In genomic region chr3:42302924-42303634, GRCh38 we compare ENCODE assay signal across 15 cellular contexts. TPM values are rescaled to one million over a fixed set of nuclear protein-coding genes. Genes with fewer than 3 reads are reported as not detected.
DNase-seq lines count a peak whose midpoint lies in the region; ATAC-seq, FAIRE-seq and TF ChIP-seq lines count a peak whose summit lies in the region.
"Had no signal": no experiment of that assay in that cellular context is flagged by ENCODE, and none has a peak within 500 bp of the region (broad histone marks: within the 10 kb centered on the region; RNA-seq: fewer than 3 reads in every experiment).

No MANE protein-coding gene starts in this region.

- H2AFZ ChIP-seq in GM12878 (ENCODE audit: control insufficient read depth, low read depth, low read length), result peak overlapping the region; percentile 68
- H2AFZ ChIP-seq: GM23338 had no signal

- ATAC-seq in GM21529 (IDR thresholded peaks at IDR 0.05; ENCODE audit: unreplicated experiment) (peak; percentile 72), HG03378 (IDR thresholded peaks at IDR 0.05; ENCODE audit: unreplicated experiment) (peak; percentile 51), GM12878 (peak; percentile 80), right lobe of liver (no peak)
- ATAC-seq: GM23338, psoas muscle had no signal

- H3K27ac ChIP-seq in GM12878 (ENCODE audit: control insufficient read depth, insufficient read depth), result peak overlapping the region; percentile 47; the same call in 1 of the 2 replicates
- no peak overlapping the region for H3K27ac ChIP-seq in right lobe of liver
- H3K27ac ChIP-seq in brain microvascular endothelial cell, result no peak overlapping the region
- H3K27ac ChIP-seq: psoas muscle had no signal

- FAIRE-seq in GM18507 (lab: Jason Lieb, UNC), result peak; percentile 60
- no peak for FAIRE-seq in GM12878 (lab: Jason Lieb, UNC)

- CTCF ChIA-PET in GM12878 (lab: Yijun Ruan, JAX), result interaction anchor here (2.3 kb wide), 1 partner anchor 55 kb away, joined by 5 read pairs; no protein-coding TSS in a partner anchor

- SMC1A ChIA-PET in GM12878 (lab: Charles Lee; ENCODE audit: uncharacterized antibody, unreplicated experiment), result interaction anchor here (0.5 to 1.8 kb wide), 3 partner anchors 24 to 1795 kb away, joined by 3 to 6 read pairs (median 4); no protein-coding TSS in a partner anchor

- H4K20me1 ChIP-seq in GM12878 (ENCODE audit: control insufficient read depth, insufficient read depth), result no peaks in the 10 kb centered on the region

- BruUV-seq in GM12878 (replicated peaks; lab: Mats Ljungman, UMichigan), result no TSS peak

- H3K9me3 ChIP-seq in GM12878 (replicated peaks; ENCODE audit: control insufficient read depth, insufficient read depth, low read length) (no peaks in the 10 kb centered on the region), right lobe of liver (no peaks in the 10 kb centered on the region)
- H3K9me3 ChIP-seq: psoas muscle had no signal

- TF ChIP-seq POLR2A in GM12878 (IDR thresholded peaks at IDR 0.05; ENCODE audit: low read depth, low read length) (no peak), right lobe of liver (IDR thresholded peaks at IDR 0.05) (no peak)

- H3K27me3 ChIP-seq in GM12878 (replicated peaks in 1 of 2; ENCODE audit: control insufficient read depth in 2 of 2, insufficient read depth in 2 of 2, low read length in 1 of 2), result no peaks in the 10 kb centered on the region
- no peaks in the 10 kb centered on the region for H3K27me3 ChIP-seq in right lobe of liver
- no peaks in the 10 kb centered on the region for H3K27me3 ChIP-seq in brain microvascular endothelial cell (replicated peaks)

- WGBS in GM12878 (ENCODE audit: insufficient coverage, insufficient replicate concordance, low lambda C conversion rate, missing lambda C conversion rate), result 7% methylated on average over 3 of the region's 3 CpGs
- WGBS in right lobe of liver (ENCODE audit: insufficient coverage, low coverage, low lambda C conversion rate, missing lambda C conversion rate), result 21% methylated on average over 3 of the region's 3 CpGs

- no peak for TF ChIP-seq CTCF in GM12878 (IDR thresholded peaks at IDR 0.05 in 2 of 3, conservative IDR thresholded peaks at IDR 0.05 in 1 of 3; ENCODE audit: control insufficient read depth in 2 of 3, extremely low read depth in 1 of 3, insufficient read depth in 1 of 3, low read depth in 3 of 3, low read length in 3 of 3)
- no peak for TF ChIP-seq CTCF in right lobe of liver (IDR thresholded peaks at IDR 0.05)
- no peak for TF ChIP-seq CTCF in brain microvascular endothelial cell (IDR thresholded peaks at IDR 0.05; ENCODE audit: low read depth, low read length, missing control alignments)

- no peak overlapping the region for H3K9ac ChIP-seq in GM12878 (ENCODE audit: control insufficient read depth, insufficient read depth, low read length)

- peaks cover 8% of the 10 kb centered on the region; the same call in 1 of the 2 replicates for H3K4me1 ChIP-seq in GM12878 (ENCODE audit: control insufficient read depth, insufficient read depth, low read length)
- no peaks in the 10 kb centered on the region for H3K4me1 ChIP-seq in right lobe of liver
- H3K4me1 ChIP-seq: psoas muscle had no signal

- 0 out of 2 replicates have a peak overlapping the region, but pooled peaks have one; percentile 28 for H3K4me2 ChIP-seq in GM12878 (ENCODE audit: control insufficient read depth, insufficient read depth)
- H3K4me2 ChIP-seq: GM23338 had no signal

- H3K36me3 ChIP-seq in GM12878 (ENCODE audit: control insufficient read depth in 2 of 2, insufficient read depth in 2 of 2, low read length in 1 of 2), result no peaks in the 10 kb centered on the region
- no peaks in the 10 kb centered on the region for H3K36me3 ChIP-seq in right lobe of liver
- no peaks in the 10 kb centered on the region for H3K36me3 ChIP-seq in brain microvascular endothelial cell (replicated peaks)

- POLR2A ChIA-PET in GM12878 (lab: Charles Lee), result no interaction called here

- no peak overlapping the region for H3K4me3 ChIP-seq in GM12878
- no peak overlapping the region for H3K4me3 ChIP-seq in right lobe of liver
- H3K4me3 ChIP-seq in brain microvascular endothelial cell (ENCODE audit: low read depth, low read length), result no peak overlapping the region
- H3K4me3 ChIP-seq: GM23338, psoas muscle had no signal

- intact Hi-C loops in GM12878 (cut with micrococcal nuclease; ENCODE audit: unreplicated experiment) (no loop called here), right lobe of liver (cut with DNase I) (no loop called here)

- no peaks in the 10 kb centered on the region for H3K79me2 ChIP-seq in GM12878 (ENCODE audit: control insufficient read depth, insufficient read depth, low read length)

- RAD21 ChIA-PET in GM12878 (lab: Charles Lee; ENCODE audit: unreplicated experiment), result no interaction called here

- TF ChIP-seq RAD21 in GM12878 (IDR thresholded peaks at IDR 0.05; ENCODE audit: insufficient read depth, low read depth, low read length), result no peak

- TF ChIP-seq EP300 in GM12878 (IDR thresholded peaks at IDR 0.05; ENCODE audit: borderline replicate concordance in 1 of 2, control insufficient read depth in 1 of 2, low read depth in 2 of 2, low read length in 2 of 2), result no peak

- in situ Hi-C loops in GM12878 (cut with MboI) (no loop called here), brain microvascular endothelial cell (cut with HindIII; ENCODE audit: low pct_ligation_motif_present, low sequenced_read_pairs) (no loop called here)

- DNase-seq in GM18507 (ENCODE audit: extremely low spot score, insufficient read length, low read depth), result no peak
- DNase-seq in GM12878 (ENCODE audit: low read depth, low spot score), result peak; percentile 21
- DNase-seq in right lobe of liver, result no peak
- no peak for DNase-seq in stimulated activated CD4-positive, alpha-beta T cell treated with anti-CD3 and anti-CD28 coated beads, Interleukin-1b, Interleukin-23, amount 100 ng/mL, for 48 hours
- DNase-seq in activated naive CD4-positive, alpha-beta T cell treated with Interleukin-2 at 50 U/mL for 16 hours, result no peak
- DNase-seq in brain microvascular endothelial cell, result no peak
- DNase-seq: DMS79; psoas muscle; stimulated activated CD4-positive, alpha-beta T cell treated with anti-CD3 and anti-CD28 coated beads, Interleukin-4, amount 100 ng/mL, for 1 hour; stimulated activated naive CD4-positive, alpha-beta T cell had no signal

TF ChIP-seq in GM12878, 131 proteins besides CTCF, POLR2A, EP300 and RAD21:
- TF ChIP-seq RB1 (IDR thresholded peaks at IDR 0.05; ENCODE audit: borderline replicate concordance) (no peak), TCF12 (IDR thresholded peaks at IDR 0.05; ENCODE audit: low read depth, low read length) (0 out of 2 replicates have a peak, but pooled peaks have one; percentile 42), SPI1 (IDR thresholded peaks at IDR 0.05; ENCODE audit: borderline replicate concordance, insufficient read depth, low read depth, low read length) (peak; percentile 91), KLF5 (IDR thresholded peaks at IDR 0.05; ENCODE audit: partially characterized antibody) (no peak), GABPA (IDR thresholded peaks at IDR 0.05; ENCODE audit: low read depth) (0 out of 2 replicates have a peak, but pooled peaks have one; percentile 18), TCF3 (IDR thresholded peaks at IDR 0.05; ENCODE audit: borderline replicate concordance, insufficient read depth, low read depth, low read length) (peak; percentile 42; the same call in 1 of the 2 replicates), NR2F1 (conservative IDR thresholded peaks at IDR 0.05) (peak; percentile 36; the same call in 1 of the 2 replicates)
TF ChIP-seq in GM12878: peak in this region for 5.

RNA-seq across cellular contexts. Expression of gene CCK, which starts 37.1 kb away (rescaled TPM):
- not detected in 2 replicates for total RNA-seq in GM12878 (2013; cell fraction: nucleolus; rRNA removed)
- total RNA-seq in GM12878 (2014; rRNA removed), result not detected in 2 replicates
- not detected in 2 replicates for total RNA-seq in GM12878 (2014; rRNA removed; fragmentation: Illumina TruSeq; extraction: Trizol)
- not detected in 2 replicates for total RNA-seq in GM12878 (2021)
- polyA plus RNA-seq in GM12878 (2011; ENCODE audit: low read depth), result not detected
- polyA plus RNA-seq in GM12878 (2011; rRNA removed), result not detected in 2 replicates
- polyA plus RNA-seq in GM12878 (2011; cell fraction: cytosol; rRNA removed), result not detected in 2 replicates
- not detected in 2 replicates for polyA plus RNA-seq in GM12878 (2011; cell fraction: nucleus; rRNA removed)
- not detected in 2 replicates for polyA plus RNA-seq in GM12878 (2012)
- polyA plus RNA-seq in GM12878 (2014; fragmentation: Illumina TruSeq; extraction: Trizol), result not detected in 2 replicates
- not detected for polyA plus RNA-seq in GM12878 (2014; fragmentation: Nextera tagmentation; extraction: Ambion mirVana)
- not detected in 2 replicates for polyA plus RNA-seq in GM12878 (2014; rRNA removed)
- not detected for polyA plus RNA-seq in GM12878 (2016; fragmentation: Nextera tagmentation; extraction: Ambion mirVana)
- polyA minus RNA-seq in GM12878 (2011; rRNA and poly(A)+ RNA removed), result not detected in 2 replicates
- not detected in 2 replicates for polyA minus RNA-seq in GM12878 (2011; cell fraction: cytosol; rRNA and poly(A)+ RNA removed)
- not detected in 2 replicates for polyA minus RNA-seq in GM12878 (2011; cell fraction: nucleus; rRNA and poly(A)+ RNA removed)
- total RNA-seq in right lobe of liver, result not detected
- total RNA-seq: activated T-helper 2 cell treated with anti-CD3 and anti-CD28 coated beads, Interferon-gamma antibody, Interleukin-2, Interleukin-4, amounts not matched to agents 10 μg/mL and 5 μg/mL and 100 μg/mL, durations not matched to agents 14 hours and 24 hours and 36 hours; LHCN-M2; psoas muscle had no signal

Comparison
In these comparisons a context has a peak if more than half of its experiments do, and no peak if none do; other contexts are left out.
1. ATAC-seq: peak in GM21529 (single experiment), HG03378 (single experiment) and GM12878 (single experiment); none in right lobe of liver (0 of 4).